In the genomic region with DNA sequence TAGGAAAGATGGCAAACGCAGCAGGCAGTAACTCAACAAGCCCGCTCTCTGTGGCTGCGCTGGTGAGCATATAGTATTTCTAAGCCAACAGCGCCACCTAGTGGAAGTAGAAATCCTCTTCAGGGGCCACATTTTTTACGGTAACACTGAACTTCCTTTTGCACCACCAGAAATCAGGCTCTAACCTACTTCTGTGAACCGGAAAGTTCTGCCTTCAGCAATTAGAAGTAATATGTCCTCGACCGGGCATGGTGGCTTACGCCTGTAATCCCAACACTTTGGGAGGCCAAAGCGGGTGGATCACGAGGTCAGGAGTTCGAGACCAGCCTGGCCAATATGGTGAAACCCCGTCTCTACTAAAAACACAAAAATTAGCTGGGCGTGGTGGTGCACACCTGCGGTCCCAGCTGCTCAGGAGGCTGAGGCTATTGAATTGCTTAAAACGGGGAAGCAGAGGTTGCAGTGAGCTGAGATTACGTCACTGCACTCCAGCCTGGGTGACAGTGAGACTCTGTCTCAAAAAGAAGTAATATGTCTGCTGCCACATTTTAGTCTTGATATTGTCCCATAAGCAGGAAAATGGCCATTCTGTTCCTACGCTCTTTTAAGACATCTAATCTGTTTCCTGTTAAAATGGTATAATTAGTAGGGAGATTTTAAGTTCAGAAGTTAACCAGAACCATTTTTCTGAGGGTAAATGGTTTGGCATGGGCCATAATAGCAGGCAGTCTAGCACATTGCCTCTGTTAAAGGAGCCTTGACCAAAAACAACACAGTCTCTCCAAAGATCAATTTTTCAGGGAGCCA, we compare ENCODE assay signal across 8 cellular contexts. TPM values are rescaled to one million over a fixed set of nuclear protein-coding genes. Genes with fewer than 3 reads are reported as not detected.
DNase-seq lines count a peak whose midpoint lies in the region; ATAC-seq and TF ChIP-seq lines count a peak whose summit lies in the region.

No MANE protein-coding gene starts in this region.

- no peak for TF ChIP-seq EP300 in neural cell (conservative IDR thresholded peaks at IDR 0.05; ENCODE audit: poor library complexity, severe bottlenecking)

- no peaks in the 10 kb centered on the region for H3K36me3 ChIP-seq in CD4-positive, CD25-positive, alpha-beta regulatory T cell (ENCODE audit: control insufficient read depth, insufficient read depth, low read length)
- H3K36me3 ChIP-seq in Peyer's patch (no peaks in the 10 kb centered on the region), neural cell (ENCODE audit: insufficient read depth, low read length) (no peaks in the 10 kb centered on the region)

- peaks cover 18% of the 10 kb centered on the region for H3K27me3 Mint-ChIP-seq in CD4-positive, CD25-positive, alpha-beta regulatory T cell
- H3K27me3 Mint-ChIP-seq in stimulated activated naive CD8-positive, alpha-beta T cell treated with anti-CD3 and anti-CD28 coated beads, Interleukin-15, amount 100 ng/mL, for 72 hours: no peaks in the 10 kb centered on the region

- no peaks in the 10 kb centered on the region for H3K9me2 ChIP-seq in neural cell (ENCODE audit: insufficient read depth, low read length)

- TF ChIP-seq RAD21 in neural cell (conservative IDR thresholded peaks at IDR 0.05): peak; percentile 97

- H4K20me1 ChIP-seq in neural cell (ENCODE audit: insufficient read depth): no peaks in the 10 kb centered on the region

- H3K4me3 ChIP-seq in CD4-positive, CD25-positive, alpha-beta regulatory T cell (ENCODE audit: low read depth, low read length): peak overlapping the region; percentile 51
- peak overlapping the region in 1 of 4 donors; percentile 44 for H3K4me3 ChIP-seq in Peyer's patch
- H3K4me3 ChIP-seq in fibroblast of pulmonary artery (replicated peaks; ENCODE audit: low read depth, low read length): no peak overlapping the region
- peak overlapping the region; percentile 56 for H3K4me3 ChIP-seq in neural cell (ENCODE audit: low read length)

- peaks cover 16% of the 10 kb centered on the region for H3K4me1 ChIP-seq in CD4-positive, CD25-positive, alpha-beta regulatory T cell (ENCODE audit: control insufficient read depth, insufficient read depth, low read length, poor library complexity, severe bottlenecking)
- no peaks in the 10 kb centered on the region for H3K4me1 ChIP-seq in Peyer's patch

- no peak overlapping the region for H3K4me2 ChIP-seq in neural cell (ENCODE audit: low read length)

- peak; percentile 62 to 88 (median 85) for DNase-seq in CD4-positive, CD25-positive, alpha-beta regulatory T cell
- peak; percentile 71 for DNase-seq in KG1 (lab: John Stamatoyannopoulos, UW)
- peak in 2 of 3 donors; percentile 70 to 89 for DNase-seq in Peyer's patch
- peak; percentile 51 for DNase-seq in activated T-helper 1 cell treated with Interleukin-2 at 50 U/mL for 16 hours (ENCODE audit: low read depth)
- peak; percentile 87 for DNase-seq in fibroblast of pulmonary artery (ENCODE audit: low read depth)
- peak; percentile 78 to 79 for DNase-seq in stimulated activated naive CD8-positive, alpha-beta T cell treated with anti-CD3 and anti-CD28 coated beads, Interleukin-15, amount 100 ng/mL, for 72 hours

- no peaks in the 10 kb centered on the region for H3F3A ChIP-seq in neural cell (ENCODE audit: insufficient read depth, low read length, poor library complexity, severe bottlenecking)

- H3K36me3 Mint-ChIP-seq in CD4-positive, CD25-positive, alpha-beta regulatory T cell: no peaks in the 10 kb centered on the region

- no peak for TF ChIP-seq POLR2A in Peyer's patch (IDR thresholded peaks at IDR 0.05)

- peak overlapping the region; percentile 13 to 84 (median 78) for H3K27ac Mint-ChIP-seq in CD4-positive, CD25-positive, alpha-beta regulatory T cell
- H3K27ac Mint-ChIP-seq in stimulated activated naive CD8-positive, alpha-beta T cell treated with anti-CD3 and anti-CD28 coated beads, Interleukin-15, amount 100 ng/mL, for 72 hours: peak overlapping the region in 1 of 2 donors; percentile 82

- H3K27ac ChIP-seq in CD4-positive, CD25-positive, alpha-beta regulatory T cell (ENCODE audit: insufficient read depth, low read length, poor library complexity, severe bottlenecking): peak overlapping the region; percentile 51
- H3K27ac ChIP-seq in Peyer's patch (peak overlapping the region in 3 of 4 donors; percentile 6 to 25 (median 21)), neural cell (ENCODE audit: low read length) (no peak overlapping the region)

- H3K4me3 Mint-ChIP-seq in CD4-positive, CD25-positive, alpha-beta regulatory T cell: peak overlapping the region; percentile 50 to 91 (median 84)
- peak overlapping the region; percentile 46 to 87 for H3K4me3 Mint-ChIP-seq in stimulated activated naive CD8-positive, alpha-beta T cell treated with anti-CD3 and anti-CD28 coated beads, Interleukin-15, amount 100 ng/mL, for 72 hours

- peak; percentile 82 to 85 for ATAC-seq in CD4-positive, CD25-positive, alpha-beta regulatory T cell (ENCODE audit: low read depth in 2 of 2)
- ATAC-seq in GM21360 (IDR thresholded peaks at IDR 0.05; ENCODE audit: unreplicated experiment): peak; percentile 72
- peak; percentile 89 for ATAC-seq in stimulated activated naive CD8-positive, alpha-beta T cell treated with anti-CD3 and anti-CD28 coated beads, Interleukin-15, amount 100 ng/mL, for 72 hours

- TF ChIP-seq CTCF in Peyer's patch (IDR thresholded peaks at IDR 0.05) (peak; percentile 82 to 97 (median 92)), fibroblast of pulmonary artery (IDR thresholded peaks at IDR 0.05; ENCODE audit: low read length, missing control alignments) (peak; percentile 68), neural cell (IDR thresholded peaks at IDR 0.05; ENCODE audit: poor library complexity, severe bottlenecking) (peak; percentile 97)

- peaks cover 0 to 6% (median 0%) of the 10 kb centered on the region in 7 donors for H3K9me3 Mint-ChIP-seq in CD4-positive, CD25-positive, alpha-beta regulatory T cell
- H3K9me3 Mint-ChIP-seq in stimulated activated naive CD8-positive, alpha-beta T cell treated with anti-CD3 and anti-CD28 coated beads, Interleukin-15, amount 100 ng/mL, for 72 hours: no peaks in the 10 kb centered on the region

- H3K9ac ChIP-seq in neural cell (ENCODE audit: low read length): no peak overlapping the region

- H3K27me3 ChIP-seq in CD4-positive, CD25-positive, alpha-beta regulatory T cell (ENCODE audit: control insufficient read depth, insufficient read depth, low read length): no peaks in the 10 kb centered on the region
- H3K27me3 ChIP-seq in Peyer's patch (no peaks in the 10 kb centered on the region), neural cell (ENCODE audit: insufficient read depth, low read depth, low read length) (no peaks in the 10 kb centered on the region)

- no peaks in the 10 kb centered on the region for H3K79me2 ChIP-seq in neural cell (replicated peaks; ENCODE audit: insufficient read depth, low read length)

- no peak overlapping the region for H2AFZ ChIP-seq in neural cell (ENCODE audit: low read depth, low read length)

- H3K4me1 Mint-ChIP-seq in CD4-positive, CD25-positive, alpha-beta regulatory T cell: peaks cover 5 to 40% (median 19%) of the 10 kb centered on the region in 4 donors
- H3K4me1 Mint-ChIP-seq in stimulated activated naive CD8-positive, alpha-beta T cell treated with anti-CD3 and anti-CD28 coated beads, Interleukin-15, amount 100 ng/mL, for 72 hours: peaks cover 27% of the 10 kb centered on the region

- no peaks in the 10 kb centered on the region for H3K9me3 ChIP-seq in CD4-positive, CD25-positive, alpha-beta regulatory T cell (ENCODE audit: control insufficient read depth in 2 of 2, low read length in 2 of 2)
- H3K9me3 ChIP-seq in Peyer's patch (no peaks in the 10 kb centered on the region), neural cell (ENCODE audit: low read length) (no peaks in the 10 kb centered on the region)

TF ChIP-seq in neural cell, 6 proteins besides CTCF, POLR2A, EP300 and RAD21:
- TF ChIP-seq MXI1 (conservative IDR thresholded peaks at IDR 0.05; ENCODE audit: poor library complexity, severe bottlenecking) (no peak), EZH2 (IDR thresholded peaks at IDR 0.05; ENCODE audit: borderline replicate concordance, insufficient read depth, low read length, poor library complexity, severe bottlenecking) (no peak), SMC3 (conservative IDR thresholded peaks at IDR 0.05; ENCODE audit: poor library complexity) (peak; percentile 96), POLR2AphosphoS5 (IDR thresholded peaks at IDR 0.05) (no peak)

RNA-seq across cellular contexts. Expression of a gene that starts 26.7 kb away (rescaled TPM):
- not detected for total RNA-seq in CD4-positive, CD25-positive, alpha-beta regulatory T cell
- polyA plus RNA-seq in CD4-positive, CD25-positive, alpha-beta regulatory T cell: not detected
- 100 to 1,000 TPM in 1 of 4 donors, 10 to 100 TPM in 2, not detected in 1; 52.6 to 103 (median 89.3) TPM for total RNA-seq in Peyer's patch
- polyA plus RNA-seq in neural cell: not detected in 2 replicates
- not detected in 2 replicates for polyA minus RNA-seq in neural cell

RNA-seq across cellular contexts. Expression of a gene that starts 56.6 kb away (rescaled TPM):
- total RNA-seq in CD4-positive, CD25-positive, alpha-beta regulatory T cell: not detected
- not detected for polyA plus RNA-seq in CD4-positive, CD25-positive, alpha-beta regulatory T cell
- total RNA-seq in Peyer's patch: not detected
- not detected in 2 replicates for polyA plus RNA-seq in neural cell
- polyA minus RNA-seq in neural cell: not detected in 2 replicates
